8 cellular contexts compared by ENCODE assay signal in the genomic region with DNA sequence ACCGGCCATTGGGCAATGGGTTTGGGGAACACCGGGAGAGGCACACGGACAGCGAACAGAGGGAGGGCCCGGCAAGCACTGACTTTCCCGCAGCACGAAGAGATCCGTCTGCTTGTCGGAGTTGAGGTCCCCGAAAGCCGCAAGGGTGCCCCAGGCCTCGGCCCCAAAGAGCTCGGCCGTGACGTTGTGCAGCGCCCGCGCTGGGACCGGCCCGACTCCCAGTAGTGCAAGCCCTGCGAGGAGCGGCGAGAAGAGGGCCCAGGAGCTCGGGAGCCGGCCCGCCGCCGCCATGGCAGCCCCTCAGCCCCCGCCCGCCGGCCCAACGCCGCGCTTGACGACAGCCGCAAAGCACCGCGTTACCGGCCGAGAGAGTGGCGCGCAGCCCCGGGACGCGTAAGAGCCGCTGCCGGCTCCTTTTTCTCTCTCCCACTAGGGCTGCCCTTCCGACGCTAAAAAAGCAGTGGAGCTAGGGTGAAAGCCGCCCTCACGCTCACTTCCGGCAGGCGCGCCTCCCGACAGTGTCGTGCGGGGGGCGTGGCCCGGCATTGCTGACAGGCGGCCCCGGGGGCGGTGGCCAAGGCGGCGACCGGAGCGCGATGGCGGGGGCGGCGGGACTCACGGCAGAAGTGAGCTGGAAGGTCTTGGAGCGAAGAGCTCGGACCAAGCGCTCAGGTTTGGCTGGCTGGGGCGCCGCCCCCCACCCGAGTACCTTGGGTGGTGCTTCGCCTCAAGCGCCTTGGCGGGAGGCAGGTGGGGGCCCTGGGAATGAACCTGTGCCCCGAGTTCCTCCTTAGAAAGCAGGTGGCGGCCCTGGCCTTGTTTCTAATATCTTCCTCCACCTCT. TPM values are rescaled to one million over a fixed set of nuclear protein-coding genes. Genes with fewer than 3 reads are reported as not detected.
A peak's percentile ranks its signal among the peaks of the same experiment; 100 is the strongest.
DNase-seq lines count a peak whose midpoint lies in the region; TF ChIP-seq lines count a peak whose summit lies in the region.

A gene (minus strand): TSS at position 309 of the 843 bp plus-strand sequence. CDS start 18 bp downstream, at position 291.
A gene (plus strand): TSS at position 577 of the 843 bp plus-strand sequence. CDS start 20 bp downstream, at position 597.

- H3K4me1 ChIP-seq in SJCRH30 (no peaks in the 10 kb centered on the region), stomach (peaks cover 25 to 71% (median 53%) of the 10 kb centered on the region in 4 donors)

- TF ChIP-seq POLR2A in stomach (IDR thresholded peaks at IDR 0.05) = peak in 1 of 4 donors; percentile 29

- H3K27me3 ChIP-seq in SJCRH30 = no peaks in the 10 kb centered on the region
- no peaks in the 10 kb centered on the region for H3K27me3 ChIP-seq in stomach

- H3K4me3 Mint-ChIP-seq in neural crest cell = peak within 1 kb of the TSS; percentile 95

- H3K27me3 Mint-ChIP-seq in neural crest cell (ENCODE audit: low read depth) = no peaks in the 10 kb centered on the region

- in situ Hi-C loops in G401 (cut with HindIII; ENCODE audit: low sequenced_read_pairs) = no loop called here

- DNase-seq in G401 (ENCODE audit: low spot score) (peak; percentile 86), H4 (ENCODE audit: low spot score) (peak; percentile 88), LNCaP clone FGC (ENCODE audit: low read depth) (peak; percentile 67), SJCRH30 (peak; percentile 90), foreskin fibroblast (peak; percentile 90 to 96), neural crest cell (ENCODE audit: low read depth, low spot score) (peak; percentile 86), stomach (peak; percentile 91)
- DNase-seq in activated gamma-delta T cell treated with anti-CD3 and anti-CD28 coated beads, Interleukin-2, amount 50 U/mL, for 16 hours (ENCODE audit: low read depth) = peak; percentile 94

- peak within 1 kb of the TSS; percentile 97 for H3K27ac Mint-ChIP-seq in neural crest cell (ENCODE audit: unreplicated experiment)

- H3K4me1 Mint-ChIP-seq in neural crest cell = peaks cover 68% of the 10 kb centered on the region

- TF ChIP-seq CTCF in LNCaP clone FGC (IDR thresholded peaks at IDR 0.05; ENCODE audit: control insufficient read depth, extremely low read depth, insufficient read depth) (no peak), foreskin fibroblast (IDR thresholded peaks at IDR 0.05; ENCODE audit: low read depth, low read length) (no peak), neural crest cell (conservative IDR thresholded peaks at IDR 0.05) (no peak), stomach (IDR thresholded peaks at IDR 0.05) (peak in 1 of 7 experiments; percentile 13)

- H3K36me3 ChIP-seq in SJCRH30 (no peaks in the 10 kb centered on the region), stomach (peaks cover 0 to 32% (median 19%) of the 10 kb centered on the region in 4 donors)

- H3K9me3 ChIP-seq in SJCRH30 (replicated peaks) (no peaks in the 10 kb centered on the region), stomach (no peaks in the 10 kb centered on the region)

- H3K9me3 Mint-ChIP-seq in neural crest cell = no peaks in the 10 kb centered on the region

- peak within 1 kb of the TSS; percentile 98 for H3K27ac ChIP-seq in SJCRH30
- H3K27ac ChIP-seq in stomach = peak within 1 kb of the TSS; percentile 97 to 100 (median 98)

- intact Hi-C loops in stomach (cut with DNase I; ENCODE audit: low total_unique reads) = no loop called here

- WGBS in stomach, 5 donors = 0% methylated on average over 2 to 82 of the region's 82 CpGs

- no peak for TF ChIP-seq EP300 in stomach (IDR thresholded peaks at IDR 0.05)

- H3K36me3 Mint-ChIP-seq in neural crest cell (ENCODE audit: low read depth) = no peaks in the 10 kb centered on the region

- H3K4me3 ChIP-seq in LNCaP clone FGC (ENCODE audit: low read depth, low read length) = peak within 1 kb of the TSS; percentile 80
- H3K4me3 ChIP-seq in SJCRH30 = peak within 1 kb of the TSS; percentile 92
- H3K4me3 ChIP-seq in foreskin fibroblast (ENCODE audit: low read depth in 1 of 2, low read length in 2 of 2) = peak within 1 kb of the TSS; percentile 74 to 86
- peak within 1 kb of the TSS; percentile 83 to 96 (median 88) for H3K4me3 ChIP-seq in stomach

RNA-seq across cellular contexts. Expression of the first gene that starts in this region (rescaled TPM):
- total RNA-seq in G401 (2014; rRNA removed; shearing (Covaris generic)) = 37.9 and 47.3 TPM in 2 replicates
- total RNA-seq in H4 (2014; rRNA removed; shearing (Covaris generic)) = 70.8 and 78.5 TPM in 2 replicates
- total RNA-seq in SJCRH30 (2014; rRNA removed; shearing (Covaris generic)) = 27.5 and 28.3 TPM in 2 replicates
- total RNA-seq in neural crest cell = 30.9 and 32.4 TPM in 2 replicates
- 10 to 100 TPM; 26.6 to 90.0 (median 41.5) TPM for total RNA-seq in stomach
- polyA plus RNA-seq in stomach = 10 to 100 TPM in 2 of 3 donors, 1 to 10 TPM in 1; 8.1 to 19.1 (median 18.7) TPM

RNA-seq across cellular contexts. Expression of the second gene that starts in this region (rescaled TPM):
- 34.3 and 48.7 TPM in 2 replicates for total RNA-seq in G401 (2014; rRNA removed; shearing (Covaris generic))
- total RNA-seq in H4 (2014; rRNA removed; shearing (Covaris generic)) = 43.0 and 46.4 TPM in 2 replicates
- total RNA-seq in SJCRH30 (2014; rRNA removed; shearing (Covaris generic)) = 27.9 and 35.6 TPM in 2 replicates
- total RNA-seq in neural crest cell (61.2 and 67.0 TPM in 2 replicates), stomach (100 to 1,000 TPM in 1 of 5 donors, 10 to 100 TPM in 4; 46.1 to 163 (median 74.1) TPM)
- polyA plus RNA-seq in stomach = 10 to 100 TPM; 17.5 to 25.0 (median 22.1) TPM

Comparison
In these comparisons a context has a peak if more than half of its experiments do, and no peak if none do; other contexts are left out.
1. Peak in every context shown above with its lines: DNase-seq, H3K4me3 ChIP-seq and H3K27ac ChIP-seq.